ENCODE assay signal across 1 cellular context in the genomic region with DNA sequence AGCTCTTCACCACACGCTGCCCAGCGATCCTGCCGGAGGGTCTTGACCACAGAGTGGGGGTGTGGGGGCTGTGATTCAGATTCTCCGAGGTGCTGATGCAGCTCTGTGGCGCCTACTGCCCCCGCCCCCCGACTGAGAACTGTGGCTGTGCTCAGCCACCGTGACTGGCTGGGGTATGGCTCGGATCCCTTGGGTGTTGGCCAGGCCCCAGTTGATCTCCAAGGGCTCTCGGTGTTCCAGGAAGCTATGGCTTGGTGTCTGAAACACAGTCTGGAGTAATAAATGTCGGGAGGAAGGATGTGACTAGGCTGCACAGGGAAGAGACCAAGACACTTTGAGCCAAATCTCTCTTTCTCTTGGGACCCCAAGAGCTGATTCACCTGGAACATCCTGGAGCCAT.
TF ChIP-seq lines count a peak whose summit lies in the region.

No MANE protein-coding gene starts in this region.

TF ChIP-seq in HepG2, 621 proteins besides CTCF, POLR2A, EP300 and RAD21 (continued from another document):
- TF ChIP-seq, protein P1, sequence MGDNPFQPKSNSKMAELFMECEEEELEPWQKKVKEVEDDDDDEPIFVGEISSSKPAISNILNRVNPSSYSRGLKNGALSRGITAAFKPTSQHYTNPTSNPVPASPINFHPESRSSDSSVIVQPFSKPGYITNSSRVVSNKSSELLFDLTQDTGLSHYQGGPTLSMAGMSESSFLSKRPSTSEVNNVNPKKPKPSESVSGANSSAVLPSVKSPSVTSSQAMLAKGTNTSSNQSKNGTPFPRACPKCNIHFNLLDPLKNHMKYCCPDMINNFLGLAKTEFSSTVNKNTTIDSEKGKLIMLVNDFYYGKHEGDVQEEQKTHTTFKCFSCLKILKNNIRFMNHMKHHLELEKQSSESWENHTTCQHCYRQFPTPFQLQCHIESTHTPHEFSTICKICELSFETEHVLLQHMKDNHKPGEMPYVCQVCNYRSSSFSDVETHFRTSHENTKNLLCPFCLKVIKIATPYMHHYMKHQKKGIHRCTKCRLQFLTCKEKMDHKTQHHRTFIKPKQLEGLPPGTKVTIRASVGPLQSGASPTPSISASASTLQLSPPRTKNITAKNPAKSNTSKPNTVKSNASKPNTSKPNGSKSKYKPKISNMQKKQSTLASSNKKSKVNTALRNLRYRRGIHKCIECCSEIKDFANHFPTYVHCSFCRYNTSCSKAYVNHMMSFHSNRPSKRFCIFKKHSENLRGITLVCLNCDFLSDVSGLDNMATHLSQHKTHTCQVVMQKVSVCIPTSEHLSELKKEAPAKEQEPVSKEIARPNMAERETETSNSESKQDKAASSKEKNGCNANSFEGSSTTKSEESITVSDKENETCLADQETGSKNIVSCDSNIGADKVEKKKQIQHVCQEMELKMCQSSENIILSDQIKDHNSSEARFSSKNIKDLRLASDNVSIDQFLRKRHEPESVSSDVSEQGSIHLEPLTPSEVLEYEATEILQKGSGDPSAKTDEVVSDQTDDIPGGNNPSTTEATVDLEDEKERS (CRISPR knock-in tag; IDR thresholded peaks at IDR 0.05), result no peak
- TF ChIP-seq ZBTB7B (CRISPR knock-in tag; IDR thresholded peaks at IDR 0.05), result no peak
- TF ChIP-seq, protein P2, sequence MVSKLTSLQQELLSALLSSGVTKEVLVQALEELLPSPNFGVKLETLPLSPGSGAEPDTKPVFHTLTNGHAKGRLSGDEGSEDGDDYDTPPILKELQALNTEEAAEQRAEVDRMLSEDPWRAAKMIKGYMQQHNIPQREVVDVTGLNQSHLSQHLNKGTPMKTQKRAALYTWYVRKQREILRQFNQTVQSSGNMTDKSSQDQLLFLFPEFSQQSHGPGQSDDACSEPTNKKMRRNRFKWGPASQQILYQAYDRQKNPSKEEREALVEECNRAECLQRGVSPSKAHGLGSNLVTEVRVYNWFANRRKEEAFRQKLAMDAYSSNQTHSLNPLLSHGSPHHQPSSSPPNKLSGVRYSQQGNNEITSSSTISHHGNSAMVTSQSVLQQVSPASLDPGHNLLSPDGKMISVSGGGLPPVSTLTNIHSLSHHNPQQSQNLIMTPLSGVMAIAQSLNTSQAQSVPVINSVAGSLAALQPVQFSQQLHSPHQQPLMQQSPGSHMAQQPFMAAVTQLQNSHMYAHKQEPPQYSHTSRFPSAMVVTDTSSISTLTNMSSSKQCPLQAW (CRISPR knock-in tag; IDR thresholded peaks at IDR 0.05), result no peak
- TF ChIP-seq FOXJ3 (CRISPR knock-in tag; IDR thresholded peaks at IDR 0.05; ENCODE audit: borderline replicate concordance), result no peak
- no peak for TF ChIP-seq NFYC (CRISPR knock-in tag; IDR thresholded peaks at IDR 0.05)
- TF ChIP-seq MYC (CRISPR knock-in tag; IDR thresholded peaks at IDR 0.05; ENCODE audit: borderline replicate concordance), result no peak
- no peak for TF ChIP-seq ZBTB20 (CRISPR knock-in tag; IDR thresholded peaks at IDR 0.05; ENCODE audit: borderline replicate concordance, low read depth)
- TF ChIP-seq, protein P3, sequence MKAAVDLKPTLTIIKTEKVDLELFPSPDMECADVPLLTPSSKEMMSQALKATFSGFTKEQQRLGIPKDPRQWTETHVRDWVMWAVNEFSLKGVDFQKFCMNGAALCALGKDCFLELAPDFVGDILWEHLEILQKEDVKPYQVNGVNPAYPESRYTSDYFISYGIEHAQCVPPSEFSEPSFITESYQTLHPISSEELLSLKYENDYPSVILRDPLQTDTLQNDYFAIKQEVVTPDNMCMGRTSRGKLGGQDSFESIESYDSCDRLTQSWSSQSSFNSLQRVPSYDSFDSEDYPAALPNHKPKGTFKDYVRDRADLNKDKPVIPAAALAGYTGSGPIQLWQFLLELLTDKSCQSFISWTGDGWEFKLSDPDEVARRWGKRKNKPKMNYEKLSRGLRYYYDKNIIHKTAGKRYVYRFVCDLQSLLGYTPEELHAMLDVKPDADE (CRISPR knock-in tag; IDR thresholded peaks at IDR 0.05), result no peak
- TF ChIP-seq SP140L (CRISPR knock-in tag; IDR thresholded peaks at IDR 0.05; ENCODE audit: borderline replicate concordance), result no peak
